Comparison of ENCODE assay signal across 25 cellular contexts in the genomic region with DNA sequence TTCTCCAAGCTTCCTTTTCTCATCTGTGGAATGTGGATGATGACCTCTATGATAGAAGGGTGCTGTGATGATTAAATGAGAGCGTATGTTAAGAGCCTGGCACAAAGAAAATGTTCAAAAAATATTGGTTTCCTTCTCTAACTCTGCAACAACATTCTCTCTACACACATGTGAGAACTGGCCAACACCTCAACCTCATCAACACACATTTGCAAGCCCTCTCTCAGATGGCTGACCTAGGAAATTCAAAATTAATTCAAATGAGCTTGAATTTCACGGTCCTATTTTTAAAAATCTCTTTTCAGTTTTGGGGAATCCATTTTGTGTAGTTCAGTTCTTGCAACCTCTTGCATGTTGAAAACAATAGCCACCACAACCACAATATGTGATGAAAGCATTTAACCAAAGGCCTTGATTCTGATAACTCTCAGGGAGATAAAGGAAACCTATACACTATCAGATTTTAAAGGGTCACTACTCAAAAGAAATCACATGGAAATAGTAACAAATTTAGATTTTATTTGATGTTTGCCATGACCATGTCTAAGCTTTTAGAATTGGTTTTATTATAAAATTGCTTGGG. TPM values are rescaled to one million over a fixed set of nuclear protein-coding genes. Genes with fewer than 3 reads are reported as not detected.
DNase-seq lines count a peak whose midpoint lies in the region; ATAC-seq and TF ChIP-seq lines count a peak whose summit lies in the region.
"Had no signal": no experiment of that assay in that cellular context is flagged by ENCODE, and none has a peak within 500 bp of the region (broad histone marks: within the 10 kb centered on the region; RNA-seq: fewer than 3 reads in every experiment).

No MANE protein-coding gene starts in this region.

- peaks cover 11% of the 10 kb centered on the region for H3K9me3 Mint-ChIP-seq in natural killer cell treated with Interleukin-12 subunit alpha and Interleukin-12 subunit beta and Interleukin-15 and Interleukin-18, amount 100 ng/mL, for 72 hours

- peak overlapping the region; percentile 63 for H3K4me3 Mint-ChIP-seq in natural killer cell treated with Interleukin-12 subunit alpha and Interleukin-12 subunit beta and Interleukin-15 and Interleukin-18, amount 100 ng/mL, for 72 hours
- H3K4me3 Mint-ChIP-seq: activated naive CD8-positive, alpha-beta T cell treated with anti-CD3 and anti-CD28 coated beads, Interleukin-2, amount 50 U/mL, for 24 hours; CD14-positive monocyte had no signal

- H3K27me3 Mint-ChIP-seq in natural killer cell treated with Interleukin-12 subunit alpha and Interleukin-12 subunit beta and Interleukin-15 and Interleukin-18, amount 100 ng/mL, for 72 hours: no peaks in the 10 kb centered on the region
- H3K27me3 Mint-ChIP-seq: activated naive CD8-positive, alpha-beta T cell treated with anti-CD3 and anti-CD28 coated beads, Interleukin-2, amount 50 U/mL, for 24 hours had no signal

- TF ChIP-seq POLR2A in NB4 (IDR thresholded peaks at IDR 0.05; ENCODE audit: extremely low read depth, insufficient read length): no peak

- no peak for TF ChIP-seq CTCF in NB4 (IDR thresholded peaks at IDR 0.05; ENCODE audit: low read depth, low read length)

- DNase-seq in NB4 (ENCODE audit: low read depth) (peak; percentile 55), retina (no peak)
- no peak for DNase-seq in natural killer cell treated with Interleukin-12 subunit alpha and Interleukin-12 subunit beta and Interleukin-15 and Interleukin-18, amount 100 ng/mL, for 72 hours (ENCODE audit: low spot score)
- no peak for DNase-seq in activated CD4-positive, alpha-beta T cell treated with anti-CD3 and anti-CD28 coated beads for 4 hours
- DNase-seq: activated gamma-delta T cell; activated naive CD8-positive, alpha-beta T cell treated with anti-CD3 and anti-CD28 coated beads, Interleukin-2, amount 50 U/mL, for 24 hours; Calu3; cerebellar nuclear complex; DMS79 treated with DMSO at 0.1 percent for 48 hours; dorsolateral prefrontal cortex; left ventricle myocardium inferior; NCI-H1417; NCI-H2081; NCI-H2227 treated with DMSO at 0.1 percent for 48 hours; NCI-H69; nucleus accumbens; psoas muscle; stimulated activated naive CD4-positive, alpha-beta T cell treated with Interleukin-2 at 50 U/mL for 16 hours; uterus had no signal

- H3K27ac Mint-ChIP-seq in natural killer cell treated with Interleukin-12 subunit alpha and Interleukin-12 subunit beta and Interleukin-15 and Interleukin-18, amount 100 ng/mL, for 72 hours: peak overlapping the region; percentile 57 to 88
- H3K27ac Mint-ChIP-seq: activated naive CD8-positive, alpha-beta T cell treated with anti-CD3 and anti-CD28 coated beads, Interleukin-2, amount 50 U/mL, for 24 hours; CD14-positive monocyte had no signal

- H3K4me1 Mint-ChIP-seq in natural killer cell treated with Interleukin-12 subunit alpha and Interleukin-12 subunit beta and Interleukin-15 and Interleukin-18, amount 100 ng/mL, for 72 hours (ENCODE audit: low read depth in 2 of 2): peaks cover 43 to 46% of the 10 kb centered on the region in 2 donors

- no peak overlapping the region for H3K4me3 ChIP-seq in NB4 (ENCODE audit: low read depth, low read length)
- H3K4me3 ChIP-seq: dorsolateral prefrontal cortex, HAP-1, left ventricle myocardium inferior, psoas muscle, thoracic aorta, uterus had no signal

- H3K36me3 Mint-ChIP-seq in natural killer cell treated with Interleukin-12 subunit alpha and Interleukin-12 subunit beta and Interleukin-15 and Interleukin-18, amount 100 ng/mL, for 72 hours: peaks cover 19% of the 10 kb centered on the region

- ATAC-seq in GM18867 (IDR thresholded peaks at IDR 0.05; ENCODE audit: unreplicated experiment): peak; percentile 81
- peak; percentile 42 for ATAC-seq in HG02588 (IDR thresholded peaks at IDR 0.05; ENCODE audit: unreplicated experiment)
- ATAC-seq in natural killer cell treated with Interleukin-12 subunit alpha and Interleukin-12 subunit beta and Interleukin-15 and Interleukin-18, amount 100 ng/mL, for 72 hours: peak; percentile 57 to 73
- no peak for ATAC-seq in HG03108 (IDR thresholded peaks at IDR 0.05; ENCODE audit: unreplicated experiment)
- ATAC-seq: activated naive CD8-positive, alpha-beta T cell treated with anti-CD3 and anti-CD28 coated beads, Interleukin-2, amount 50 U/mL, for 24 hours; psoas muscle had no signal

RNA-seq across cellular contexts. Expression of gene NABP1, which starts 16.7 kb away (rescaled TPM):
- total RNA-seq in natural killer cell treated with Interleukin-12 subunit alpha and Interleukin-12 subunit beta and Interleukin-15 and Interleukin-18, amount 100 ng/mL, for 72 hours: 100 to 1,000 TPM; 125 to 138 TPM
